Comparison of ENCODE assay signal across 18 cellular contexts in genomic region chr15:97654677-97655076, GRCh38.
"Had no signal": no experiment of that assay in that cellular context is flagged by ENCODE, and none has a peak within 500 bp of the region (broad histone marks: within the 10 kb centered on the region; RNA-seq: fewer than 3 reads in every experiment).

No MANE protein-coding gene starts in this region.

- H3K9me3 Mint-ChIP-seq: activated CD8-positive, alpha-beta T cell treated with anti-CD3 and anti-CD28 coated beads for 36 hours; activated naive CD4-positive, alpha-beta T cell treated with anti-CD3 and anti-CD28 coated beads, Interleukin-2, amount 50 U/mL, for 24 hours; endodermal cell; mesothelial cell of epicardium; neural progenitor cell; stimulated activated naive CD8-positive, alpha-beta T cell treated with anti-CD3 and anti-CD28 coated beads, Interleukin-15, amount 100 ng/mL, for 72 hours had no signal

- H3K36me3 ChIP-seq: adrenal gland, cardiac muscle cell, heart left ventricle, neural progenitor cell, ovary, sigmoid colon, upper lobe of right lung had no signal

- DNase-seq: activated CD4-positive, alpha-beta T cell treated with anti-CD3 and anti-CD28 coated beads for 4 hours; activated CD8-positive, alpha-beta T cell treated with anti-CD3 and anti-CD28 coated beads for 36 hours; activated effector memory CD4-positive, alpha-beta T cell treated with anti-CD3 and anti-CD28 coated beads, Interleukin-2, amount 50 U/mL, for 16 hours; activated T-cell treated with anti-CD3 and anti-CD28 coated beads, Interleukin-2, amount 50 U/mL, for 4 hours; adrenal gland; endodermal cell; heart left ventricle; left colon; ovary; sigmoid colon; stimulated activated CD4-positive, alpha-beta T cell treated with anti-CD3 and anti-CD28 coated beads, Interleukin-1b, Interleukin-23, amount 100 ng/mL, for 48 hours; stimulated activated naive CD8-positive, alpha-beta T cell treated with anti-CD3 and anti-CD28 coated beads, Interleukin-15, amount 100 ng/mL, for 72 hours; upper lobe of right lung had no signal

- ATAC-seq: activated CD8-positive, alpha-beta T cell treated with anti-CD3 and anti-CD28 coated beads for 36 hours; activated T-cell treated with anti-CD3 and anti-CD28 coated beads, Interleukin-2, amount 50 U/mL, for 4 hours; heart left ventricle; left colon; stimulated activated naive CD8-positive, alpha-beta T cell treated with anti-CD3 and anti-CD28 coated beads, Interleukin-15, amount 100 ng/mL, for 72 hours; upper lobe of right lung had no signal

- H3K4me3 ChIP-seq: adrenal gland, cardiac muscle cell, heart left ventricle, lung, neural progenitor cell, ovary, sigmoid colon, upper lobe of right lung had no signal

- H3K4me3 Mint-ChIP-seq: activated CD8-positive, alpha-beta T cell treated with anti-CD3 and anti-CD28 coated beads for 36 hours; activated naive CD4-positive, alpha-beta T cell treated with anti-CD3 and anti-CD28 coated beads, Interleukin-2, amount 50 U/mL, for 24 hours; activated T-cell treated with anti-CD3 and anti-CD28 coated beads, Interleukin-2, amount 50 U/mL, for 4 hours; endodermal cell; mesothelial cell of epicardium; neural progenitor cell; stimulated activated naive CD8-positive, alpha-beta T cell treated with anti-CD3 and anti-CD28 coated beads, Interleukin-15, amount 100 ng/mL, for 72 hours had no signal

- H2AFZ ChIP-seq: neural progenitor cell had no signal

- H3K27ac ChIP-seq: adrenal gland, cardiac muscle cell, heart left ventricle, neural progenitor cell, ovary, sigmoid colon, upper lobe of right lung had no signal

- H3K4me1 ChIP-seq: adrenal gland, upper lobe of right lung had no signal

- H3K4me2 ChIP-seq: neural progenitor cell had no signal

- H3K9me3 ChIP-seq: adrenal gland, heart left ventricle, ovary, sigmoid colon, upper lobe of right lung had no signal

- H3K27ac Mint-ChIP-seq: activated CD8-positive, alpha-beta T cell treated with anti-CD3 and anti-CD28 coated beads for 36 hours; activated naive CD4-positive, alpha-beta T cell treated with anti-CD3 and anti-CD28 coated beads, Interleukin-2, amount 50 U/mL, for 24 hours; endodermal cell; mesothelial cell of epicardium; neural progenitor cell; stimulated activated naive CD8-positive, alpha-beta T cell treated with anti-CD3 and anti-CD28 coated beads, Interleukin-15, amount 100 ng/mL, for 72 hours had no signal

- H3K36me3 Mint-ChIP-seq: activated naive CD4-positive, alpha-beta T cell treated with anti-CD3 and anti-CD28 coated beads, Interleukin-2, amount 50 U/mL, for 24 hours; mesothelial cell of epicardium; neural progenitor cell had no signal

- H3K4me1 Mint-ChIP-seq: activated naive CD4-positive, alpha-beta T cell treated with anti-CD3 and anti-CD28 coated beads, Interleukin-2, amount 50 U/mL, for 24 hours had no signal
